Comparison of ENCODE assay signal across 24 cellular contexts in the genomic region with DNA sequence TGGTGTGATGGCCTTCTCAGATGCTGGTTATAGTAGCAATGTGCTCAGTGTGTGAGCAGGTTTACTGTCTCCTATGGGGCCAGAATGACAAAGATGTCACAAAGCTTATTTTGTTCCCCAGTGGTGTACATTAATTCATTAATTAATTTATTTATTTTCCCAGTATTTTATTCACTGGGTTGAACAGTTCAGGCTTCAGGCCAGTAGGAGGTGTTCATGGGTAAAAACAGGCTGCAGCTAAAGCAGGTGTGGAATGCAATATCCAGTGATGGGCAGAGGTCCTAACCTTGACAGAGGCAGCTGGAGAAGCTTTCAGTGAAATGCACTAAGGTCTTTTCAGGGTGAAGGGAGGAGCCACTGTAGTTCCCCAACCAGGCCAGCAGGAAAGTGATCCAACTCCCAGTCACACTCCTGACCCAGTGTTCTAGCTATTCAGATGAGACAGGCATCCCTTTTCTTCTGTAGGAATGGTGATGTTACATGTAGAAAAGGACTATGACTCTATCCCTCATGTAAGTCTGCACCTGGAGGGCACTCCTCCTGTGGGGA. TPM values are rescaled to one million over a fixed set of nuclear protein-coding genes. Genes with fewer than 3 reads are reported as not detected.
DNase-seq lines count a peak whose midpoint lies in the region; ATAC-seq and TF ChIP-seq lines count a peak whose summit lies in the region.
"Had no signal": no experiment of that assay in that cellular context is flagged by ENCODE, and none has a peak within 500 bp of the region (broad histone marks: within the 10 kb centered on the region; RNA-seq: fewer than 3 reads in every experiment).

No MANE protein-coding gene starts in this region.

- peak overlapping the region; percentile 11 for H3K4me3 Mint-ChIP-seq in neural progenitor cell
- H3K4me3 Mint-ChIP-seq in activated CD8-positive, alpha-beta memory T cell treated with anti-CD3 and anti-CD28 coated beads, Interleukin-2, amount 10 ng/mL, durations not matched to agents 7 days and 5 days = no peak overlapping the region
- H3K4me3 Mint-ChIP-seq in naive thymus-derived CD8-positive, alpha-beta T cell = no peak overlapping the region
- H3K4me3 Mint-ChIP-seq: activated CD4-positive, alpha-beta T cell treated with anti-CD3 and anti-CD28 coated beads, Interleukin-2, amount 10 ng/mL, durations not matched to agents 24 days and 14 days; activated naive CD4-positive, alpha-beta T cell treated with anti-CD3 and anti-CD28 coated beads, Interleukin-2, amount 50 U/mL, for 24 hours; activated T-helper 1 cell treated with anti-CD3 and anti-CD28 coated beads, Interleukin-12 subunit alpha, Interleukin-12 subunit beta, Interleukin-2, Interleukin-4 antibody, amounts not matched to agents 30 ng/mL and 10 ng/mL and 1 ng/mL, durations not matched to agents 14 hours and 24 hours and 36 hours; stimulated activated naive B cell treated with anti-CD40 and anti-IgM and Interleukin-4, amounts not matched to agents 10 μg/mL and 1 μg/mL and 100 μg/mL, for 72 hours; T-helper 1 cell treated with Interleukin-12 subunit alpha and Interleukin-12 subunit beta and Interleukin-4 antibody, amounts not matched to agents 30 μg/mL and 1 μg/mL, for 36 hours had no signal

- POLR2A ChIA-PET in GM10248 (lab: Yijun Ruan, JAX) = no interaction called here
- POLR2A ChIA-PET in naive thymus-derived CD8-positive, alpha-beta T cell (lab: Charles Lee) = interaction anchor here (1.2 kb wide), 1 partner anchor 8 kb away, joined by 5 read pairs; a partner anchor contains a TSS

- H3K27me3 ChIP-seq in neural progenitor cell = no peaks in the 10 kb centered on the region
- H3K27me3 ChIP-seq: ascending aorta, SJSA1, testis, vagina had no signal

- CTCF ChIA-PET in GM10248 (lab: Yijun Ruan, JAX) = interaction anchor here (1.1 to 1.9 kb wide), 7 partner anchors 9 to 154 kb away, joined by 3 to 9 read pairs (median 5); a partner anchor contains a TSS
- CTCF ChIA-PET in activated CD8-positive, alpha-beta memory T cell treated with anti-CD3 and anti-CD28 coated beads, Interleukin-2, amount 10 ng/mL, durations not matched to agents 7 days and 5 days (lab: Charles Lee) = no interaction called here

- H3K27ac Mint-ChIP-seq in neural progenitor cell = no peak overlapping the region
- no peak overlapping the region for H3K27ac Mint-ChIP-seq in activated CD8-positive, alpha-beta memory T cell treated with anti-CD3 and anti-CD28 coated beads, Interleukin-2, amount 10 ng/mL, durations not matched to agents 7 days and 5 days
- H3K27ac Mint-ChIP-seq in naive thymus-derived CD8-positive, alpha-beta T cell = no peak overlapping the region
- H3K27ac Mint-ChIP-seq: activated CD4-positive, alpha-beta T cell treated with anti-CD3 and anti-CD28 coated beads, Interleukin-2, amount 10 ng/mL, durations not matched to agents 24 days and 14 days; activated naive CD4-positive, alpha-beta T cell treated with anti-CD3 and anti-CD28 coated beads, Interleukin-2, amount 50 U/mL, for 24 hours; activated T-helper 1 cell treated with anti-CD3 and anti-CD28 coated beads, Interleukin-12 subunit alpha, Interleukin-12 subunit beta, Interleukin-2, Interleukin-4 antibody, amounts not matched to agents 30 ng/mL and 10 ng/mL and 1 ng/mL, durations not matched to agents 14 hours and 24 hours and 36 hours; stimulated activated naive B cell treated with anti-CD40 and anti-IgM and Interleukin-4, amounts not matched to agents 10 μg/mL and 1 μg/mL and 100 μg/mL, for 72 hours; T-helper 1 cell treated with Interleukin-12 subunit alpha and Interleukin-12 subunit beta and Interleukin-4 antibody, amounts not matched to agents 30 μg/mL and 1 μg/mL, for 36 hours had no signal

- H4K20me1 ChIP-seq in neural progenitor cell (ENCODE audit: low read depth) = no peaks in the 10 kb centered on the region

- no peaks in the 10 kb centered on the region for H3K9me3 ChIP-seq in neural progenitor cell (ENCODE audit: low read depth)
- H3K9me3 ChIP-seq: ascending aorta, SJSA1, testis, vagina had no signal

- H3K4me3 ChIP-seq in choroid plexus epithelial cell (ENCODE audit: low read depth, low read length) = no peak overlapping the region
- no peak overlapping the region for H3K4me3 ChIP-seq in neural progenitor cell
- H3K4me3 ChIP-seq: ascending aorta, SJSA1, smooth muscle cell, testis, vagina had no signal

- H3K9me3 Mint-ChIP-seq in neural progenitor cell = no peaks in the 10 kb centered on the region
- H3K9me3 Mint-ChIP-seq in activated CD8-positive, alpha-beta memory T cell treated with anti-CD3 and anti-CD28 coated beads, Interleukin-2, amount 10 ng/mL, durations not matched to agents 7 days and 5 days (ENCODE audit: low read depth) = no peaks in the 10 kb centered on the region
- H3K9me3 Mint-ChIP-seq in naive thymus-derived CD8-positive, alpha-beta T cell = peaks cover 0 to 3% (median 0%) of the 10 kb centered on the region in 9 donors
- H3K9me3 Mint-ChIP-seq: activated CD4-positive, alpha-beta T cell treated with anti-CD3 and anti-CD28 coated beads, Interleukin-2, amount 10 ng/mL, durations not matched to agents 24 days and 14 days; activated naive CD4-positive, alpha-beta T cell treated with anti-CD3 and anti-CD28 coated beads, Interleukin-2, amount 50 U/mL, for 24 hours; activated T-helper 1 cell treated with anti-CD3 and anti-CD28 coated beads, Interleukin-12 subunit alpha, Interleukin-12 subunit beta, Interleukin-2, Interleukin-4 antibody, amounts not matched to agents 30 ng/mL and 10 ng/mL and 1 ng/mL, durations not matched to agents 14 hours and 24 hours and 36 hours; stimulated activated naive B cell treated with anti-CD40 and anti-IgM and Interleukin-4, amounts not matched to agents 10 μg/mL and 1 μg/mL and 100 μg/mL, for 72 hours; T-helper 1 cell treated with Interleukin-12 subunit alpha and Interleukin-12 subunit beta and Interleukin-4 antibody, amounts not matched to agents 30 μg/mL and 1 μg/mL, for 36 hours had no signal

- peaks cover 8% of the 10 kb centered on the region for H3K4me1 Mint-ChIP-seq in neural progenitor cell
- H3K4me1 Mint-ChIP-seq in activated CD8-positive, alpha-beta memory T cell treated with anti-CD3 and anti-CD28 coated beads, Interleukin-2, amount 10 ng/mL, durations not matched to agents 7 days and 5 days = no peaks in the 10 kb centered on the region
- peaks cover 0 to 30% (median 8%) of the 10 kb centered on the region in 4 donors for H3K4me1 Mint-ChIP-seq in naive thymus-derived CD8-positive, alpha-beta T cell
- H3K4me1 Mint-ChIP-seq: activated CD4-positive, alpha-beta T cell treated with anti-CD3 and anti-CD28 coated beads, Interleukin-2, amount 10 ng/mL, durations not matched to agents 24 days and 14 days had no signal

- TF ChIP-seq CTCF in GM10248 (IDR thresholded peaks at IDR 0.05; ENCODE audit: control extremely low read depth, extremely low read depth, low read depth, missing control alignments) (peak; percentile 2), choroid plexus epithelial cell (conservative IDR thresholded peaks at IDR 0.05; ENCODE audit: low read depth, low read length) (peak; percentile 17), neural progenitor cell (IDR thresholded peaks at IDR 0.05) (peak; percentile 29)

- H3K4me2 ChIP-seq in neural progenitor cell = no peak overlapping the region
- H3K4me2 ChIP-seq: smooth muscle cell had no signal

- no peaks in the 10 kb centered on the region for H3K79me2 ChIP-seq in neural progenitor cell (ENCODE audit: low read depth)

- no peak for ATAC-seq in activated CD8-positive, alpha-beta memory T cell treated with anti-CD3 and anti-CD28 coated beads, Interleukin-2, amount 10 ng/mL, durations not matched to agents 7 days and 5 days
- ATAC-seq in naive thymus-derived CD8-positive, alpha-beta T cell = no peak
- ATAC-seq: stimulated activated naive B cell treated with anti-CD40 and anti-IgM and Interleukin-4, amounts not matched to agents 10 μg/mL and 1 μg/mL and 100 μg/mL, for 72 hours had no signal

- no peaks in the 10 kb centered on the region for H3K36me3 Mint-ChIP-seq in neural progenitor cell
- no peaks in the 10 kb centered on the region for H3K36me3 Mint-ChIP-seq in activated CD8-positive, alpha-beta memory T cell treated with anti-CD3 and anti-CD28 coated beads, Interleukin-2, amount 10 ng/mL, durations not matched to agents 7 days and 5 days
- H3K36me3 Mint-ChIP-seq in naive thymus-derived CD8-positive, alpha-beta T cell = peaks cover 0 to 6% (median 5%) of the 10 kb centered on the region in 3 donors

- H3F3A ChIP-seq in neural progenitor cell (ENCODE audit: low read depth) = peaks cover 18% of the 10 kb centered on the region

- no peaks in the 10 kb centered on the region for H3K27me3 Mint-ChIP-seq in neural progenitor cell (ENCODE audit: insufficient read depth, low read depth)
- no peaks in the 10 kb centered on the region for H3K27me3 Mint-ChIP-seq in activated CD8-positive, alpha-beta memory T cell treated with anti-CD3 and anti-CD28 coated beads, Interleukin-2, amount 10 ng/mL, durations not matched to agents 7 days and 5 days
- no peaks in the 10 kb centered on the region for H3K27me3 Mint-ChIP-seq in naive thymus-derived CD8-positive, alpha-beta T cell
- H3K27me3 Mint-ChIP-seq: activated naive CD4-positive, alpha-beta T cell treated with anti-CD3 and anti-CD28 coated beads, Interleukin-2, amount 50 U/mL, for 24 hours; stimulated activated naive B cell treated with anti-CD40 and anti-IgM and Interleukin-4, amounts not matched to agents 10 μg/mL and 1 μg/mL and 100 μg/mL, for 72 hours had no signal

- H2AFZ ChIP-seq in neural progenitor cell (replicated peaks) = no peak overlapping the region

- no peak for DNase-seq in GM10248 (ENCODE audit: extremely low spot score)
- peak; percentile 17 for DNase-seq in HT-29 (ENCODE audit: low spot score)
- DNase-seq in choroid plexus epithelial cell (ENCODE audit: low read depth) = no peak
- DNase-seq in neural progenitor cell (ENCODE audit: low spot score) = no peak
- no peak for DNase-seq in NCI-H446 (lab: John Stamatoyannopoulos, UW)
- no peak for DNase-seq in activated CD8-positive, alpha-beta memory T cell treated with anti-CD3 and anti-CD28 coated beads, Interleukin-2, amount 10 ng/mL, durations not matched to agents 7 days and 5 days
- no peak for DNase-seq in naive thymus-derived CD8-positive, alpha-beta T cell
- DNase-seq: activated CD4-positive, alpha-beta T cell treated with anti-CD3 and anti-CD28 coated beads, Interleukin-2, amount 10 ng/mL, durations not matched to agents 24 days and 14 days; COR-L47; Karpas-422; NCI-H1092 treated with DMSO at 0.1 percent for 48 hours; NCI-H2029 treated with DMSO at 0.1 percent for 48 hours; NCI-H446 treated with DMSO at 0.1 percent for 48 hours; nucleus accumbens; stimulated activated CD4-positive, alpha-beta T cell treated with anti-CD3 and anti-CD28 coated beads, Interleukin-2, amount 100 ng/mL, for 48 hours; stimulated activated naive B cell treated with anti-CD40 and anti-IgM and Interleukin-4, amounts not matched to agents 10 μg/mL and 1 μg/mL and 100 μg/mL, for 72 hours; testis had no signal

- H3K27ac ChIP-seq in neural progenitor cell = no peak overlapping the region
- H3K27ac ChIP-seq: ascending aorta, SJSA1, testis, vagina had no signal

- H3K36me3 ChIP-seq in neural progenitor cell = no peaks in the 10 kb centered on the region
- H3K36me3 ChIP-seq: ascending aorta, SJSA1, vagina had no signal

- H3K9ac ChIP-seq in neural progenitor cell = no peak overlapping the region

- H3K4me1 ChIP-seq in neural progenitor cell = peaks cover 11% of the 10 kb centered on the region
- H3K4me1 ChIP-seq: ascending aorta, SJSA1, testis, vagina had no signal

RNA-seq across cellular contexts. Expression of a gene that starts 7.8 kb away (rescaled TPM):
- total RNA-seq in HT-29 (2014; rRNA removed; shearing (Covaris generic)) = 21.6 and 22.9 TPM in 2 replicates
- 21.9 and 24.3 TPM in 2 replicates for total RNA-seq in neural progenitor cell (ENCODE audit: low replicate concordance)
- total RNA-seq in activated CD8-positive, alpha-beta memory T cell treated with anti-CD3 and anti-CD28 coated beads, Interleukin-2, amount 10 ng/mL, durations not matched to agents 7 days and 5 days = 10 to 100 TPM; 15.6 to 18.0 TPM
- total RNA-seq in naive thymus-derived CD8-positive, alpha-beta T cell = 10 to 100 TPM; 21.9 to 23.2 TPM
- polyA plus RNA-seq in naive thymus-derived CD8-positive, alpha-beta T cell = 10 to 100 TPM; 16.9 to 19.7 (median 17.0) TPM

RNA-seq across cellular contexts. Expression of a gene that starts 33.0 kb away (rescaled TPM):
- 3.3 and 3.7 TPM in 2 replicates for total RNA-seq in HT-29 (2014; rRNA removed; shearing (Covaris generic))
- total RNA-seq in neural progenitor cell (ENCODE audit: low replicate concordance) = 3.0 and 6.4 TPM in 2 replicates
- total RNA-seq in activated CD8-positive, alpha-beta memory T cell treated with anti-CD3 and anti-CD28 coated beads, Interleukin-2, amount 10 ng/mL, durations not matched to agents 7 days and 5 days = 1 to 10 TPM; 1.3 to 2.0 TPM
- total RNA-seq in naive thymus-derived CD8-positive, alpha-beta T cell = 1 to 10 TPM; 5.7 to 6.0 TPM
- 1 to 10 TPM; 2.9 to 5.0 (median 3.9) TPM for polyA plus RNA-seq in naive thymus-derived CD8-positive, alpha-beta T cell
